ENCODE assay signal across 1 cellular context in genomic region chr17:45355087-45355486, GRCh38.
TF ChIP-seq lines count a peak whose summit lies in the region.

No MANE protein-coding gene starts in this region.

TF ChIP-seq in A549, 52 proteins besides CTCF, POLR2A, EP300 and RAD21:
- TF ChIP-seq MAZ (IDR thresholded peaks at IDR 0.05; ENCODE audit: borderline replicate concordance, low read depth, low read length) (no peak), EHMT2 (IDR thresholded peaks at IDR 0.05; ENCODE audit: low read depth) (no peak), MAX (IDR thresholded peaks at IDR 0.05) (peak; percentile 29; the same call in 1 of the 2 replicates), RCOR1 (IDR thresholded peaks at IDR 0.05; ENCODE audit: low read depth, low read length) (no peak), NR3C1 (IDR thresholded peaks at IDR 0.05) (no peak), ZNF302 (CRISPR knock-in tag; IDR thresholded peaks at IDR 0.05) (no peak)
